In the genomic region with DNA sequence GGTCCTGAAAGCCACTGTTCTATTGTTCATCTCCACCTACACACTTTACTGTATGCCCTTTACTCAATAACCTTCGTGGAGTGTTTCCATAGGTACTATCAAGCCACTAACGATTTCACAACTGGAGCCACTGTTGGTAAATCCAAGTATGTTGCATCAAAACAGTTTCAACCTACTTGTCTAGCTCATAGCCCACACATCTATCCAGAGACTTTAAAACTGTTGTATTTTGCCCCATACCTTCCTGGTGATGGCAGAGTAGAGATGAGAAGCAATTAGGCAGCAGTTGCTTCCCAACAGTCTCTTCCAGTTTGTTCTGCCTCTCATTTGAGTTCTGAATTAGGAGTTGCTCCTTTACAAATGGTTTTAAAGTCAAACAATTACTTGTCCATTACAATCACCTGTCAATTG, we compare ENCODE assay signal across 9 cellular contexts. TPM values are rescaled to one million over a fixed set of nuclear protein-coding genes. Genes with fewer than 3 reads are reported as not detected.
DNase-seq lines count a peak whose midpoint lies in the region; ATAC-seq and TF ChIP-seq lines count a peak whose summit lies in the region.
"Had no signal": no experiment of that assay in that cellular context is flagged by ENCODE, and none has a peak within 500 bp of the region (broad histone marks: within the 10 kb centered on the region; RNA-seq: fewer than 3 reads in every experiment).

No MANE protein-coding gene starts in this region.

- H3K4me1 ChIP-seq in Panc1 (ENCODE audit: control insufficient read depth, insufficient read depth, low read length) = no peaks in the 10 kb centered on the region
- peaks cover 0 to 10% of the 10 kb centered on the region in 2 donors for H3K4me1 ChIP-seq in duodenal mucosa (ENCODE audit: control insufficient read depth in 1 of 2, insufficient read depth in 2 of 2, low read length in 2 of 2)
- peaks cover 0 to 57% (median 32%) of the 10 kb centered on the region in 4 donors for H3K4me1 ChIP-seq in tibial artery

- intact Hi-C loops in Panc1 (cut with micrococcal nuclease; ENCODE audit: unreplicated experiment) = no loop called here
- intact Hi-C loops in tibial artery (cut with DNase I; ENCODE audit: low total_unique reads) = no loop called here

- BruUV-seq in Panc1 (replicated peaks; lab: Mats Ljungman, UMichigan) = no TSS peak

- H3K9me3 ChIP-seq in Panc1 (ENCODE audit: control insufficient read depth, insufficient read depth, low read depth, low read length) (no peaks in the 10 kb centered on the region), duodenal mucosa (ENCODE audit: control insufficient read depth in 1 of 2, low read length in 2 of 2) (no peaks in the 10 kb centered on the region), tibial artery (no peaks in the 10 kb centered on the region)

- no peak overlapping the region for H3K27ac ChIP-seq in Panc1 (ENCODE audit: low read length)
- no peak overlapping the region for H3K27ac ChIP-seq in duodenal mucosa (ENCODE audit: low read depth, low read length)
- peak overlapping the region; percentile 74 to 83 for H3K27ac ChIP-seq in tibial artery
- H3K27ac ChIP-seq: KMS-11 had no signal

- POLR2A ChIA-PET in Panc1 (lab: Charles Lee) = no interaction called here

- H3K36me3 ChIP-seq in Panc1 (ENCODE audit: control insufficient read depth, insufficient read depth, low read length) = no peaks in the 10 kb centered on the region
- no peaks in the 10 kb centered on the region for H3K36me3 ChIP-seq in duodenal mucosa (ENCODE audit: control insufficient read depth in 1 of 2, insufficient read depth in 2 of 2, low read length in 2 of 2)
- H3K36me3 ChIP-seq in tibial artery = no peaks in the 10 kb centered on the region

- H3K4me3 ChIP-seq in Panc1 (ENCODE audit: low read depth in 2 of 2, low read length in 2 of 2) (peak overlapping the region in 1 of 2 experiments; percentile 16; a peak in 1 of 4 replicates), duodenal mucosa (ENCODE audit: low read depth in 1 of 2, low read length in 2 of 2) (peak overlapping the region; percentile 50 to 57), tibial artery (peak overlapping the region; percentile 56 to 63)

- TF ChIP-seq CTCF in Panc1 (IDR thresholded peaks at IDR 0.05) = no peak
- no peak for TF ChIP-seq CTCF in tibial artery (IDR thresholded peaks at IDR 0.05)

- CTCF ChIA-PET in Panc1 (lab: Charles Lee) = no interaction called here

- no peaks in the 10 kb centered on the region for H3K27me3 ChIP-seq in Panc1 (ENCODE audit: control insufficient read depth, insufficient read depth, low read length)
- H3K27me3 ChIP-seq in duodenal mucosa (ENCODE audit: control insufficient read depth in 1 of 2, insufficient read depth in 2 of 2, low read length in 2 of 2) = no peaks in the 10 kb centered on the region
- H3K27me3 ChIP-seq in tibial artery = no peaks in the 10 kb centered on the region

- ATAC-seq in Panc1 (0 out of 2 replicates have a peak, but pooled peaks have one; percentile 17), HG02571 (IDR thresholded peaks at IDR 0.05; ENCODE audit: unreplicated experiment) (no peak)

- peak overlapping the region; percentile 43 to 45 for H3K9ac ChIP-seq in duodenal mucosa (ENCODE audit: low read depth in 1 of 2, low read length in 2 of 2)
- H3K9ac ChIP-seq: KMS-11 had no signal

- in situ Hi-C loops in Panc1 (cut with HindIII; ENCODE audit: low pct_unique_long_range_greater_than_20kb, low sequenced_read_pairs) = no loop called here

- DNase-seq in Panc1 (ENCODE audit: low read depth, low spot score) (no peak), medulla oblongata (ENCODE audit: extremely low spot score) (peak; percentile 69), tibial artery (no peak), NCI-H1694 (lab: John Stamatoyannopoulos, UW) (no peak), NCI-H1930 (lab: John Stamatoyannopoulos, UW) (no peak)
- DNase-seq: T-helper 2 cell had no signal

RNA-seq across cellular contexts. Expression of gene FAXDC2, which starts 0.6 kb away (rescaled TPM):
- 0.39 TPM for total RNA-seq in Panc1 (2021; ENCODE audit: unreplicated experiment)
- polyA plus RNA-seq in Panc1 (2012; ENCODE audit: insufficient read length) = 0.25 TPM

RNA-seq across cellular contexts. Expression of gene CNOT8, which starts 8.6 kb away (rescaled TPM):
- 45.9 TPM for total RNA-seq in Panc1 (2021; ENCODE audit: unreplicated experiment)
- polyA plus RNA-seq in Panc1 (2012; ENCODE audit: insufficient read length) = 37.3 TPM

Comparison
In these comparisons a context has a peak if more than half of its experiments do, and no peak if none do; other contexts are left out.
1. H3K27ac ChIP-seq: peak in tibial artery (2 of 2); none in Panc1 (single experiment) and duodenal mucosa (single experiment).